ENCODE assay signal across 1 cellular context in genomic region chr15:55290361-55291057, GRCh38.
TF ChIP-seq lines count a peak whose summit lies in the region.

No MANE protein-coding gene starts in this region.

TF ChIP-seq in HepG2, 621 proteins besides CTCF, POLR2A, EP300 and RAD21 (continued from another document and continues in another):
- no peak for TF ChIP-seq E2F5 (CRISPR knock-in tag; conservative IDR thresholded peaks at IDR 0.05)
- TF ChIP-seq GFI1 (CRISPR knock-in tag; IDR thresholded peaks at IDR 0.05; ENCODE audit: borderline replicate concordance), result no peak
- no peak for TF ChIP-seq BHLHE40 (IDR thresholded peaks at IDR 0.05; ENCODE audit: low read length)
- TF ChIP-seq, protein P1, sequence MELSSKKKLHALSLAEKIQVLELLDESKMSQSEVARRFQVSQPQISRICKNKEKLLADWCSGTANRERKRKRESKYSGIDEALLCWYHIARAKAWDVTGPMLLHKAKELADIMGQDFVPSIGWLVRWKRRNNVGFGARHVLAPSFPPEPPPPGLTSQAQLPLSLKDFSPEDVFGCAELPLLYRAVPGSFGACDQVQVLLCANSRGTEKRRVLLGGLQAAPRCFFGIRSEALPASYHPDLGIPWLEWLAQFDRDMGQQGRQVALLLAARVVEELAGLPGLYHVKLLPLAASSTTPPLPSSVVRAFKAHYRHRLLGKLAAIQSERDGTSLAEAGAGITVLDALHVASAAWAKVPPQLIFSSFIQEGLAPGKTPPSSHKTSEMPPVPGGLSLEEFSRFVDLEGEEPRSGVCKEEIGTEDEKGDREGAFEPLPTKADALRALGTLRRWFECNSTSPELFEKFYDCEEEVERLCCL (CRISPR knock-in tag; IDR thresholded peaks at IDR 0.05; ENCODE audit: borderline replicate concordance), result no peak
- TF ChIP-seq ZNF709 (CRISPR knock-in tag; IDR thresholded peaks at IDR 0.05), result no peak
- no peak for TF ChIP-seq ZNF354B (CRISPR knock-in tag; IDR thresholded peaks at IDR 0.05)
- no peak for TF ChIP-seq ZNF468 (CRISPR knock-in tag; IDR thresholded peaks at IDR 0.05)
- TF ChIP-seq NFKB2 (CRISPR knock-in tag; IDR thresholded peaks at IDR 0.05; ENCODE audit: borderline replicate concordance), result no peak; the same call in 1 of the 2 replicates
- no peak for TF ChIP-seq ZFAT (CRISPR knock-in tag; conservative IDR thresholded peaks at IDR 0.05)
- TF ChIP-seq, protein P2, sequence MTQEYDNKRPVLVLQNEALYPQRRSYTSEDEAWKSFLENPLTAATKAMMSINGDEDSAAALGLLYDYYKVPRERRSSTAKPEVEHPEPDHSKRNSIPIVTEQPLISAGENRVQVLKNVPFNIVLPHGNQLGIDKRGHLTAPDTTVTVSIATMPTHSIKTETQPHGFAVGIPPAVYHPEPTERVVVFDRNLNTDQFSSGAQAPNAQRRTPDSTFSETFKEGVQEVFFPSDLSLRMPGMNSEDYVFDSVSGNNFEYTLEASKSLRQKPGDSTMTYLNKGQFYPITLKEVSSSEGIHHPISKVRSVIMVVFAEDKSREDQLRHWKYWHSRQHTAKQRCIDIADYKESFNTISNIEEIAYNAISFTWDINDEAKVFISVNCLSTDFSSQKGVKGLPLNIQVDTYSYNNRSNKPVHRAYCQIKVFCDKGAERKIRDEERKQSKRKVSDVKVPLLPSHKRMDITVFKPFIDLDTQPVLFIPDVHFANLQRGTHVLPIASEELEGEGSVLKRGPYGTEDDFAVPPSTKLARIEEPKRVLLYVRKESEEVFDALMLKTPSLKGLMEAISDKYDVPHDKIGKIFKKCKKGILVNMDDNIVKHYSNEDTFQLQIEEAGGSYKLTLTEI (CRISPR knock-in tag; conservative IDR thresholded peaks at IDR 0.05), result no peak
- TF ChIP-seq ATF1 (CRISPR knock-in tag; IDR thresholded peaks at IDR 0.05), result no peak
- no peak for TF ChIP-seq ZNF256 (CRISPR knock-in tag; conservative IDR thresholded peaks at IDR 0.05)
- TF ChIP-seq, protein P3, sequence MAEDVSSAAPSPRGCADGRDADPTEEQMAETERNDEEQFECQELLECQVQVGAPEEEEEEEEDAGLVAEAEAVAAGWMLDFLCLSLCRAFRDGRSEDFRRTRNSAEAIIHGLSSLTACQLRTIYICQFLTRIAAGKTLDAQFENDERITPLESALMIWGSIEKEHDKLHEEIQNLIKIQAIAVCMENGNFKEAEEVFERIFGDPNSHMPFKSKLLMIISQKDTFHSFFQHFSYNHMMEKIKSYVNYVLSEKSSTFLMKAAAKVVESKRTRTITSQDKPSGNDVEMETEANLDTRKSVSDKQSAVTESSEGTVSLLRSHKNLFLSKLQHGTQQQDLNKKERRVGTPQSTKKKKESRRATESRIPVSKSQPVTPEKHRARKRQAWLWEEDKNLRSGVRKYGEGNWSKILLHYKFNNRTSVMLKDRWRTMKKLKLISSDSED (CRISPR knock-in tag; IDR thresholded peaks at IDR 0.05), result no peak
- TF ChIP-seq ZNF788 (CRISPR knock-in tag; IDR thresholded peaks at IDR 0.05; ENCODE audit: borderline replicate concordance), result no peak
- TF ChIP-seq, protein P4, sequence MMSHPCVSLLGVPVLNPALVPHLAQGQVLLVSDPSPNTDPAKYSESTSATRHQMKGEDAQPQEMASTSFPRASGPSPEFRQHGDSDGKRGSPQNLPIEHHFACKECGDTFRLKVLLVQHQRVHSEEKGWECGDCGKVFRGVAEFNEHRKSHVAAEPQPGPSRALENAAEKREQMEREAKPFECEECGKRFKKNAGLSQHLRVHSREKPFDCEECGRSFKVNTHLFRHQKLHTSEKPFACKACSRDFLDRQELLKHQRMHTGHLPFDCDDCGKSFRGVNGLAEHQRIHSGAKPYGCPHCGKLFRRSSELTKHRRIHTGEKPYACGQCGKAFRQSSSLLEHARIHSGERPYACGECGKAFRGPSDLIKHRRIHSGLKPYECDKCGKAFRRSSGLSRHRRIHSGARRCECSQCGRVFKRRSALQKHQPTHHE (CRISPR knock-in tag; IDR thresholded peaks at IDR 0.05; ENCODE audit: borderline replicate concordance), result no peak
- no peak for TF ChIP-seq STAT5B (CRISPR knock-in tag; IDR thresholded peaks at IDR 0.05)
- TF ChIP-seq ZNF605 (CRISPR knock-in tag; IDR thresholded peaks at IDR 0.05), result no peak
- no peak for TF ChIP-seq FOXC1 (CRISPR knock-in tag; IDR thresholded peaks at IDR 0.05; ENCODE audit: borderline replicate concordance)
- no peak for TF ChIP-seq ZNF205 (CRISPR knock-in tag; IDR thresholded peaks at IDR 0.05)
- no peak for TF ChIP-seq ZNF710 (CRISPR knock-in tag; IDR thresholded peaks at IDR 0.05; ENCODE audit: borderline replicate concordance)
- TF ChIP-seq ZNF281 (CRISPR knock-in tag; IDR thresholded peaks at IDR 0.05; ENCODE audit: borderline replicate concordance), result no peak
- no peak for TF ChIP-seq ZNF496 (CRISPR knock-in tag; IDR thresholded peaks at IDR 0.05; ENCODE audit: insufficient replicate concordance)
- TF ChIP-seq, protein P5, sequence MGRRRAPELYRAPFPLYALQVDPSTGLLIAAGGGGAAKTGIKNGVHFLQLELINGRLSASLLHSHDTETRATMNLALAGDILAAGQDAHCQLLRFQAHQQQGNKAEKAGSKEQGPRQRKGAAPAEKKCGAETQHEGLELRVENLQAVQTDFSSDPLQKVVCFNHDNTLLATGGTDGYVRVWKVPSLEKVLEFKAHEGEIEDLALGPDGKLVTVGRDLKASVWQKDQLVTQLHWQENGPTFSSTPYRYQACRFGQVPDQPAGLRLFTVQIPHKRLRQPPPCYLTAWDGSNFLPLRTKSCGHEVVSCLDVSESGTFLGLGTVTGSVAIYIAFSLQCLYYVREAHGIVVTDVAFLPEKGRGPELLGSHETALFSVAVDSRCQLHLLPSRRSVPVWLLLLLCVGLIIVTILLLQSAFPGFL (CRISPR knock-in tag; IDR thresholded peaks at IDR 0.05), result no peak
- no peak for TF ChIP-seq ZNF609 (CRISPR knock-in tag; IDR thresholded peaks at IDR 0.05; ENCODE audit: borderline replicate concordance)
- TF ChIP-seq, protein P6, sequence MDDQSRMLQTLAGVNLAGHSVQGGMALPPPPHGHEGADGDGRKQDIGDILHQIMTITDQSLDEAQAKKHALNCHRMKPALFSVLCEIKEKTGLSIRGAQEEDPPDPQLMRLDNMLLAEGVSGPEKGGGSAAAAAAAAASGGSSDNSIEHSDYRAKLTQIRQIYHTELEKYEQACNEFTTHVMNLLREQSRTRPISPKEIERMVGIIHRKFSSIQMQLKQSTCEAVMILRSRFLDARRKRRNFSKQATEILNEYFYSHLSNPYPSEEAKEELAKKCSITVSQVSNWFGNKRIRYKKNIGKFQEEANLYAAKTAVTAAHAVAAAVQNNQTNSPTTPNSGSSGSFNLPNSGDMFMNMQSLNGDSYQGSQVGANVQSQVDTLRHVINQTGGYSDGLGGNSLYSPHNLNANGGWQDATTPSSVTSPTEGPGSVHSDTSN (CRISPR knock-in tag; IDR thresholded peaks at IDR 0.05; ENCODE audit: borderline replicate concordance), result no peak
- no peak for TF ChIP-seq ATF4 (CRISPR knock-in tag; IDR thresholded peaks at IDR 0.05)
- TF ChIP-seq, protein P7, sequence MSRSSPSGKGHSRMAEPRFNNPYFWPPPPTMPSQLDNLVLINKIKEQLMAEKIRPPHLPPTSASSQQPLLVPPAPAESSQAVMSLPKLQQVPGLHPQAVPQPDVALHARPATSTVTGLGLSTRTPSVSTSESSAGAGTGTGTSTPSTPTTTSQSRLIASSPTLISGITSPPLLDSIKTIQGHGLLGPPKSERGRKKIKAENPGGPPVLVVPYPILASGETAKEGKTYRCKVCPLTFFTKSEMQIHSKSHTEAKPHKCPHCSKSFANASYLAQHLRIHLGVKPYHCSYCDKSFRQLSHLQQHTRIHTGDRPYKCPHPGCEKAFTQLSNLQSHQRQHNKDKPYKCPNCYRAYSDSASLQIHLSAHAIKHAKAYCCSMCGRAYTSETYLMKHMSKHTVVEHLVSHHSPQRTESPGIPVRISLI (CRISPR knock-in tag; IDR thresholded peaks at IDR 0.05; ENCODE audit: borderline replicate concordance), result peak; percentile 71; the same call in 1 of the 2 replicates
- TF ChIP-seq ZBTB21 (CRISPR knock-in tag; IDR thresholded peaks at IDR 0.05), result 0 out of 2 replicates have a peak, but pooled peaks have one; percentile 28
- TF ChIP-seq NR2C2 (CRISPR knock-in tag; IDR thresholded peaks at IDR 0.05; ENCODE audit: borderline replicate concordance), result peak; percentile 54; the same call in 1 of the 2 replicates
- TF ChIP-seq ZNF770 (CRISPR knock-in tag; IDR thresholded peaks at IDR 0.05), result no peak
- no peak for TF ChIP-seq RORA (CRISPR knock-in tag; IDR thresholded peaks at IDR 0.05)
- no peak for TF ChIP-seq SIX4 (CRISPR knock-in tag; IDR thresholded peaks at IDR 0.05)
